36 cellular contexts compared by ENCODE assay signal in genomic region chr3:169879846-169880558, GRCh38. TPM values are rescaled to one million over a fixed set of nuclear protein-coding genes. Genes with fewer than 3 reads are reported as not detected.
"Had no signal": no experiment of that assay in that cellular context is flagged by ENCODE, and none has a peak within 500 bp of the region (broad histone marks: within the 10 kb centered on the region; RNA-seq: fewer than 3 reads in every experiment).

No MANE protein-coding gene starts in this region.

- H3K27me3 Mint-ChIP-seq: activated naive CD4-positive, alpha-beta T cell treated with anti-CD3 and anti-CD28 coated beads, Interleukin-2, amount 10 ng/mL, durations not matched to agents 7 days and 5 days; stimulated activated naive B cell treated with anti-CD40 and anti-IgM and Interleukin-4, amounts not matched to agents 10 μg/mL and 1 μg/mL and 100 μg/mL, for 72 hours; type B pancreatic cell had no signal

- H3K9me3 Mint-ChIP-seq: activated naive CD4-positive, alpha-beta T cell treated with anti-CD3 and anti-CD28 coated beads, Interleukin-2, amount 10 ng/mL, durations not matched to agents 7 days and 5 days; activated T-helper 1 cell treated with anti-CD3 and anti-CD28 coated beads, Interleukin-12 subunit alpha, Interleukin-12 subunit beta, Interleukin-2, Interleukin-4 antibody, amounts not matched to agents 30 ng/mL and 10 ng/mL and 1 ng/mL, durations not matched to agents 14 hours and 24 hours and 36 hours; nephron; T-helper 1 cell treated with Interleukin-12 subunit alpha and Interleukin-12 subunit beta and Interleukin-4 antibody, amounts not matched to agents 30 μg/mL and 1 μg/mL, for 36 hours; type B pancreatic cell had no signal

- H3K36me3 ChIP-seq: breast epithelium, esophagus muscularis mucosa, lower lobe of right lung, pancreas, prostate gland, sigmoid colon, vagina had no signal

- H3K4me3 Mint-ChIP-seq: activated naive CD4-positive, alpha-beta T cell treated with anti-CD3 and anti-CD28 coated beads, Interleukin-2, amount 10 ng/mL, durations not matched to agents 7 days and 5 days; activated T-helper 1 cell treated with anti-CD3 and anti-CD28 coated beads, Interleukin-12 subunit alpha, Interleukin-12 subunit beta, Interleukin-2, Interleukin-4 antibody, amounts not matched to agents 30 ng/mL and 10 ng/mL and 1 ng/mL, durations not matched to agents 14 hours and 24 hours and 36 hours; nephron; stimulated activated naive B cell treated with anti-CD40 and anti-IgM and Interleukin-4, amounts not matched to agents 10 μg/mL and 1 μg/mL and 100 μg/mL, for 72 hours; T-helper 1 cell treated with Interleukin-12 subunit alpha and Interleukin-12 subunit beta and Interleukin-4 antibody, amounts not matched to agents 30 μg/mL and 1 μg/mL, for 36 hours; type B pancreatic cell had no signal

- H3K4me1 ChIP-seq: breast epithelium, esophagus muscularis mucosa, lower lobe of right lung, pancreas, prostate gland, sigmoid colon, testis, vagina had no signal

- H3K9ac ChIP-seq: SK-N-SH had no signal

- H3K4me3 ChIP-seq: breast epithelium, esophagus muscularis mucosa, hepatocyte, lower lobe of right lung, pancreas, prostate gland, sigmoid colon, testis, vagina had no signal

- H3K36me3 Mint-ChIP-seq: activated naive CD4-positive, alpha-beta T cell treated with anti-CD3 and anti-CD28 coated beads, Interleukin-2, amount 10 ng/mL, durations not matched to agents 7 days and 5 days; stimulated activated naive B cell treated with anti-CD40 and anti-IgM and Interleukin-4, amounts not matched to agents 10 μg/mL and 1 μg/mL and 100 μg/mL, for 72 hours; type B pancreatic cell had no signal

- ATAC-seq: activated CD4-positive, CD25-positive, alpha-beta regulatory T cell treated with anti-CD3 and anti-CD28 coated beads, Interleukin-2, amount 50 U/mL, for 24 hours; lower lobe of right lung; pancreas; stimulated activated naive B cell treated with anti-CD40 and anti-IgM and Interleukin-4, amounts not matched to agents 10 μg/mL and 1 μg/mL and 100 μg/mL, for 72 hours had no signal

- H3K4me1 Mint-ChIP-seq: nephron had no signal

- H3K27me3 ChIP-seq: breast epithelium, esophagus muscularis mucosa, hepatocyte, pancreas, sigmoid colon, testis, vagina had no signal

- H3K27ac Mint-ChIP-seq: activated naive CD4-positive, alpha-beta T cell treated with anti-CD3 and anti-CD28 coated beads, Interleukin-2, amount 10 ng/mL, durations not matched to agents 7 days and 5 days; activated T-helper 1 cell treated with anti-CD3 and anti-CD28 coated beads, Interleukin-12 subunit alpha, Interleukin-12 subunit beta, Interleukin-2, Interleukin-4 antibody, amounts not matched to agents 30 ng/mL and 10 ng/mL and 1 ng/mL, durations not matched to agents 14 hours and 24 hours and 36 hours; nephron; stimulated activated naive B cell treated with anti-CD40 and anti-IgM and Interleukin-4, amounts not matched to agents 10 μg/mL and 1 μg/mL and 100 μg/mL, for 72 hours; T-helper 1 cell treated with Interleukin-12 subunit alpha and Interleukin-12 subunit beta and Interleukin-4 antibody, amounts not matched to agents 30 μg/mL and 1 μg/mL, for 36 hours; type B pancreatic cell had no signal

- H3K27ac ChIP-seq: breast epithelium, esophagus muscularis mucosa, hepatocyte, lower lobe of right lung, pancreas, prostate gland, sigmoid colon, testis, vagina, VCaP had no signal

- H3K9me3 ChIP-seq: breast epithelium, esophagus muscularis mucosa, lower lobe of right lung, pancreas, prostate gland, sigmoid colon, SK-N-SH, testis, vagina had no signal

- DNase-seq: activated CD4-positive, alpha-beta T cell treated with anti-CD3 and anti-CD28 coated beads for 48 hours; activated CD4-positive, alpha-beta T cell treated with anti-CD3 and anti-CD28 coated beads, Interleukin-2, amount 50 U/mL, for 48 hours; activated CD8-positive, alpha-beta memory T cell treated with anti-CD3 and anti-CD28 coated beads, Interleukin-2, amount 50 U/mL, for 4 hours; activated gamma-delta T cell; activated naive CD4-positive, alpha-beta T cell treated with anti-CD3 and anti-CD28 coated beads, Interleukin-2, amount 10 ng/mL, durations not matched to agents 7 days and 5 days; activated T-cell treated with anti-CD3 and anti-CD28 coated beads, Interleukin-2, amount 50 U/mL, for 1 hour; amygdala; central memory CD4-positive, alpha-beta T cell; glutamatergic neuron; islet precursor cell; lower lobe of right lung; mesenchymal stem cell; pancreas; retina; sigmoid colon; SK-N-SH; small intestine; stimulated activated CD4-positive, alpha-beta T cell treated with anti-CD3 and anti-CD28 coated beads, Interleukin-4, amount 100 ng/mL, for 4 hours; stimulated activated CD8-positive, alpha-beta memory T cell treated with anti-CD3 and anti-CD28 coated beads, Interleukin-4, amount 100 ng/mL, for 48 hours; stimulated activated naive B cell treated with anti-CD40 and anti-IgM and Interleukin-4, amounts not matched to agents 10 μg/mL and 1 μg/mL and 100 μg/mL, for 72 hours; SW 1271; T-helper 9 cell; testis had no signal

RNA-seq across cellular contexts. Expression of gene LRRC31, which starts 10.3 kb away (rescaled TPM):
- total RNA-seq: activated CD8-positive, alpha-beta memory T cell treated with anti-CD3 and anti-CD28 coated beads for 36 hours; activated T-helper 1 cell treated with anti-CD3 and anti-CD28 coated beads, Interleukin-12 subunit alpha, Interleukin-12 subunit beta, Interleukin-2, Interleukin-4 antibody, amounts not matched to agents 30 ng/mL and 10 ng/mL and 1 ng/mL, durations not matched to agents 14 hours and 24 hours and 36 hours; esophagus muscularis mucosa; vagina had no signal
- polyA plus RNA-seq: pancreas, SK-N-SH had no signal

RNA-seq across cellular contexts. Expression of gene SAMD7, which starts 31.4 kb away (rescaled TPM):
- total RNA-seq: activated CD8-positive, alpha-beta memory T cell treated with anti-CD3 and anti-CD28 coated beads for 36 hours; activated T-helper 1 cell treated with anti-CD3 and anti-CD28 coated beads, Interleukin-12 subunit alpha, Interleukin-12 subunit beta, Interleukin-2, Interleukin-4 antibody, amounts not matched to agents 30 ng/mL and 10 ng/mL and 1 ng/mL, durations not matched to agents 14 hours and 24 hours and 36 hours; esophagus muscularis mucosa; frontal cortex; hepatocyte; lower lobe of right lung; pancreas; sigmoid colon; vagina had no signal
- polyA plus RNA-seq: hepatocyte, pancreas, sigmoid colon, SK-N-SH, small intestine had no signal
